ENCODE assay signal across 9 cellular contexts in genomic region chr16:19804538-19805323, GRCh38.
A peak's percentile ranks its signal among the peaks of the same experiment; 100 is the strongest.
DNase-seq lines count a peak whose midpoint lies in the region; ATAC-seq, FAIRE-seq and TF ChIP-seq lines count a peak whose summit lies in the region.
"Had no signal": no experiment of that assay in that cellular context is flagged by ENCODE, and none has a peak within 500 bp of the region (broad histone marks: within the 10 kb centered on the region; RNA-seq: fewer than 3 reads in every experiment).

No MANE protein-coding gene starts in this region.

- no peaks in the 10 kb centered on the region for H3K36me3 Mint-ChIP-seq in stimulated activated naive CD8-positive, alpha-beta T cell treated with anti-CD3 and anti-CD28 coated beads, Interleukin-15, Interleukin-2, amounts not matched to agents 100 ng/mL and 50 ng/mL, for 24 hours (ENCODE audit: low read depth)

- H3K4me1 ChIP-seq in HEK293 (ENCODE audit: control insufficient read depth, insufficient read depth, low read length) (no peaks in the 10 kb centered on the region), kidney (ENCODE audit: control insufficient read depth in 1 of 2, insufficient read depth in 1 of 2, low read depth in 1 of 2, low read length in 2 of 2) (peaks cover 20 to 23% of the 10 kb centered on the region in 2 donors)

- no peak overlapping the region for H3K27ac ChIP-seq in HEK293 (ENCODE audit: extremely low read depth, low read depth, low read length)
- peak overlapping the region; percentile 34 to 71 for H3K27ac ChIP-seq in kidney (ENCODE audit: low read depth in 2 of 2, low read length in 2 of 2)
- H3K27ac ChIP-seq in WERI-Rb-1, result no peak overlapping the region
- H3K27ac ChIP-seq: cardiac muscle cell had no signal

- H3K36me3 ChIP-seq in HEK293 (ENCODE audit: control insufficient read depth in 2 of 2, insufficient read depth in 1 of 2, low read length in 2 of 2) (no peaks in the 10 kb centered on the region), kidney (ENCODE audit: control insufficient read depth in 1 of 2, insufficient read depth in 2 of 2, low read length in 2 of 2) (no peaks in the 10 kb centered on the region), WERI-Rb-1 (no peaks in the 10 kb centered on the region)
- H3K36me3 ChIP-seq: cardiac muscle cell had no signal

- no peaks in the 10 kb centered on the region for H3K27me3 Mint-ChIP-seq in stimulated activated naive CD8-positive, alpha-beta T cell treated with anti-CD3 and anti-CD28 coated beads, Interleukin-15, Interleukin-2, amounts not matched to agents 100 ng/mL and 50 ng/mL, for 24 hours

- peak overlapping the region; percentile 38 for H3K4me3 Mint-ChIP-seq in stimulated activated naive CD8-positive, alpha-beta T cell treated with anti-CD3 and anti-CD28 coated beads, Interleukin-15, Interleukin-2, amounts not matched to agents 100 ng/mL and 50 ng/mL, for 24 hours

- H3K4me3 ChIP-seq in HEK293 (ENCODE audit: low read depth, low read length), result no peak overlapping the region
- H3K4me3 ChIP-seq in kidney (ENCODE audit: low read length in 2 of 2), result no peak overlapping the region
- no peak overlapping the region for H3K4me3 ChIP-seq in WERI-Rb-1 (ENCODE audit: low read depth, low read length)
- H3K4me3 ChIP-seq: cardiac muscle cell had no signal

- H3K9ac ChIP-seq in kidney (ENCODE audit: low read length in 2 of 2), result no peak overlapping the region

- CTCF ChIA-PET in HEK293 (lab: Yijun Ruan, JAX), result no interaction called here

- H3K4me1 Mint-ChIP-seq in stimulated activated naive CD8-positive, alpha-beta T cell treated with anti-CD3 and anti-CD28 coated beads, Interleukin-15, Interleukin-2, amounts not matched to agents 100 ng/mL and 50 ng/mL, for 24 hours (ENCODE audit: low read depth), result peaks cover 13% of the 10 kb centered on the region

- no peaks in the 10 kb centered on the region for H3K27me3 ChIP-seq in WERI-Rb-1 (ENCODE audit: insufficient read depth, low read depth, severe bottlenecking)
- H3K27me3 ChIP-seq: cardiac muscle cell had no signal

- intact Hi-C loops in kidney (cut with DNase I), result no loop called here

- peaks cover 12% of the 10 kb centered on the region for H3K9me3 Mint-ChIP-seq in stimulated activated naive CD8-positive, alpha-beta T cell treated with anti-CD3 and anti-CD28 coated beads, Interleukin-15, Interleukin-2, amounts not matched to agents 100 ng/mL and 50 ng/mL, for 24 hours

- DNase-seq in NCI-H774 (lab: John Stamatoyannopoulos, UW) (peak; percentile 85), kidney (peak; percentile 88), WERI-Rb-1 (no peak)
- DNase-seq in activated effector memory CD4-positive, alpha-beta T cell treated with Interleukin-2 at 50 U/mL for 16 hours, result peak; percentile 33

- POLR2A ChIA-PET in HEK293 (lab: Yijun Ruan, JAX), result no interaction called here

- TF ChIP-seq CTCF in HEK293 (tag by site-specific recombination; IDR thresholded peaks at IDR 0.05), result no peak
- TF ChIP-seq CTCF in kidney (IDR thresholded peaks at IDR 0.05; ENCODE audit: borderline replicate concordance, extremely low read depth, insufficient read depth), result no peak
- no peak for TF ChIP-seq CTCF in WERI-Rb-1 (IDR thresholded peaks at IDR 0.05; ENCODE audit: low read depth, low read length)

- no peak for FAIRE-seq in kidney (lab: Jason Lieb, UNC)

- ATAC-seq in HG03196 (IDR thresholded peaks at IDR 0.05; ENCODE audit: unreplicated experiment), result no peak
- no peak for ATAC-seq in GM18520 (IDR thresholded peaks at IDR 0.05; ENCODE audit: unreplicated experiment)

- H3K9me3 ChIP-seq in HEK293 (ENCODE audit: control insufficient read depth, insufficient read depth, low read depth, low read length), result no peaks in the 10 kb centered on the region
- no peaks in the 10 kb centered on the region for H3K9me3 ChIP-seq in kidney (ENCODE audit: control insufficient read depth in 1 of 2, low read length in 2 of 2)
- H3K9me3 ChIP-seq in WERI-Rb-1 (ENCODE audit: severe bottlenecking), result peaks cover 8% of the 10 kb centered on the region

- peak overlapping the region; percentile 9 for H3K27ac Mint-ChIP-seq in stimulated activated naive CD8-positive, alpha-beta T cell treated with anti-CD3 and anti-CD28 coated beads, Interleukin-15, Interleukin-2, amounts not matched to agents 100 ng/mL and 50 ng/mL, for 24 hours

TF ChIP-seq in HEK293, 187 proteins besides CTCF, POLR2A, EP300 and RAD21:
- peak; percentile 47; the same call in 1 of the 2 replicates for TF ChIP-seq ZNF341 (tag by site-specific recombination; IDR thresholded peaks at IDR 0.05; ENCODE audit: low read depth)
- peak; percentile 57; the same call in 1 of the 2 replicates for TF ChIP-seq GLIS1 (tag by site-specific recombination; IDR thresholded peaks at IDR 0.05)
- no peak for TF ChIP-seq ZNF48 (tag by site-specific recombination; IDR thresholded peaks at IDR 0.05)

Comparison
In these comparisons a context has a peak if more than half of its experiments do, and no peak if none do; other contexts are left out.
1. H3K27ac ChIP-seq: peak in kidney (2 of 2); none in HEK293 (single experiment) and WERI-Rb-1 (single experiment).